Comparison of ENCODE assay signal across 28 cellular contexts in the genomic region with DNA sequence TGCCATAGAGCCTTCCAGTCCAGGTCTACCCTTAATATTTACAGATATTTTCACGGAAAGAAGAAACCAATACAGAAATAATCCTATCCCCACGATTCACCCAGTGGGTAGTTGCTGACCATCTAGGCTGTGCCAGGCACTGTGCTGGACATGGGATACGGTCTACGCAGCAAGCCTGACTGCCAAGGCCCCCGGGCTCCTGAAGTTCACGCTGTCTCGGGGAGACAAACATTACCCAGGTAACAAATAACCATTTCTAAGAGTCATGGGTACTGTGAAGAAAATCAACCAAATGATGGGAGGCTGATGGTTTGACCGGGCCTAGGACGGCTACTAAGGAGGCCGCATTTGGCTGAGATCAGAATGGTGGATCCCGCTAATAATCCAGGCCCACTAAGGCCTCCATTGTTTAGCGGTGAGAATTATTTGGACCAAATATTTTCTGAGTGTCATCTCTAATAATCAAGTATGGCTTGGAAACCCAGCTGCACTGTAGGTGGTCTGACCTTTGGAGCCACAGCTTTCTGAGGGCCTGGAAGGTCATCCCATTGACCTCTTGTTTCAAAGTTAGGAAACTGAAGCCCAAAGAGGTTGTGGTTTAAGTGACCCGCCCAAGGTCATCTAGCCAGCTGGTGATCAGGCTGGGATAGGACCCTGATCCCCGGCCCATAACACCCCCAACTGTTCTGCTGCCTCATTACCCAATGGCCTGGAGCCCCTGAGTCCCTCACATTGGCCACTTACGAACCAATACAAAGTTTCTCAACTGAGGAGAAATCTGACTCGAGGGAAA.
"Had no signal": no experiment of that assay in that cellular context is flagged by ENCODE, and none has a peak within 500 bp of the region (broad histone marks: within the 10 kb centered on the region; RNA-seq: fewer than 3 reads in every experiment).

No MANE protein-coding gene starts in this region.

- H3K36me3 ChIP-seq: brain microvascular endothelial cell, esophagus muscularis mucosa, heart right ventricle, left lung, lower lobe of right lung, pancreas, prostate gland, WERI-Rb-1 had no signal

- H3K27ac Mint-ChIP-seq: activated CD4-positive, alpha-beta memory T cell treated with anti-CD3 and anti-CD28 coated beads, Interleukin-2, amount 10 ng/mL, durations not matched to agents 7 days and 5 days; activated CD4-positive, alpha-beta T cell treated with anti-CD3 and anti-CD28 coated beads, Interleukin-2, amount 10 ng/mL, durations not matched to agents 7 days and 5 days; natural killer cell treated with Interleukin-12 subunit alpha and Interleukin-12 subunit beta and Interleukin-15 and Interleukin-18, amount 100 ng/mL, for 72 hours; T-helper 1 cell treated with Interleukin-12 subunit alpha and Interleukin-12 subunit beta and Interleukin-4 antibody, amounts not matched to agents 30 μg/mL and 1 μg/mL, for 36 hours had no signal

- H3K27ac ChIP-seq: brain microvascular endothelial cell, esophagus muscularis mucosa, foreskin keratinocyte, heart right ventricle, left lung, lower lobe of right lung, pancreas, prostate gland, WERI-Rb-1 had no signal

- H3K27me3 ChIP-seq: pancreas had no signal

- H3K9me3 ChIP-seq: esophagus muscularis mucosa, heart right ventricle, left lung, lower lobe of right lung, mucosa of descending colon, pancreas, prostate gland, SK-N-SH had no signal

- H3K4me3 Mint-ChIP-seq: activated CD4-positive, alpha-beta memory T cell treated with anti-CD3 and anti-CD28 coated beads, Interleukin-2, amount 10 ng/mL, durations not matched to agents 7 days and 5 days; activated CD4-positive, alpha-beta T cell treated with anti-CD3 and anti-CD28 coated beads, Interleukin-2, amount 10 ng/mL, durations not matched to agents 7 days and 5 days; natural killer cell treated with Interleukin-12 subunit alpha and Interleukin-12 subunit beta and Interleukin-15 and Interleukin-18, amount 100 ng/mL, for 72 hours; T-helper 1 cell treated with Interleukin-12 subunit alpha and Interleukin-12 subunit beta and Interleukin-4 antibody, amounts not matched to agents 30 μg/mL and 1 μg/mL, for 36 hours had no signal

- DNase-seq: activated CD4-positive, alpha-beta memory T cell treated with anti-CD3 and anti-CD28 coated beads, Interleukin-2, amount 10 ng/mL, durations not matched to agents 7 days and 5 days; activated CD4-positive, alpha-beta T cell treated with anti-CD3 and anti-CD28 coated beads for 1 hour; activated CD4-positive, alpha-beta T cell treated with anti-CD3 and anti-CD28 coated beads, Interleukin-2, amount 10 ng/mL, durations not matched to agents 7 days and 5 days; activated gamma-delta T cell; activated naive CD4-positive, alpha-beta T cell treated with anti-CD3 and anti-CD28 coated beads, Interleukin-2, amount 50 U/mL, for 16 hours; amniotic stem cell; brain microvascular endothelial cell; cortex of kidney; heart right ventricle; kidney glomerular epithelial cell; left lung; lower lobe of right lung; mesenchymal stem cell; pancreas; right cardiac atrium; SK-N-SH; stimulated activated CD4-positive, alpha-beta T cell treated with anti-CD3 and anti-CD28 coated beads, Interleukin-2, amount 100 ng/mL, for 48 hours; stimulated activated naive CD4-positive, alpha-beta T cell treated with Interleukin-2 at 50 U/mL for 16 hours; SW 1271; T-helper 9 cell; trophoblast cell; WERI-Rb-1 had no signal

- H3K4me2 ChIP-seq: SK-N-SH had no signal

- H3K4me3 ChIP-seq: esophagus muscularis mucosa, heart right ventricle, left lung, lower lobe of right lung, mucosa of descending colon, pancreas, prostate gland had no signal

- H3K36me3 Mint-ChIP-seq: natural killer cell treated with Interleukin-12 subunit alpha and Interleukin-12 subunit beta and Interleukin-15 and Interleukin-18, amount 100 ng/mL, for 72 hours had no signal

- H3K4me1 ChIP-seq: pancreas had no signal

- ATAC-seq: heart right ventricle; left lung; lower lobe of right lung; natural killer cell treated with Interleukin-12 subunit alpha and Interleukin-12 subunit beta and Interleukin-15 and Interleukin-18, amount 100 ng/mL, for 72 hours; pancreas; right cardiac atrium had no signal

- H3K9me3 Mint-ChIP-seq: activated CD4-positive, alpha-beta memory T cell treated with anti-CD3 and anti-CD28 coated beads, Interleukin-2, amount 10 ng/mL, durations not matched to agents 7 days and 5 days; activated CD4-positive, alpha-beta T cell treated with anti-CD3 and anti-CD28 coated beads, Interleukin-2, amount 10 ng/mL, durations not matched to agents 7 days and 5 days; natural killer cell treated with Interleukin-12 subunit alpha and Interleukin-12 subunit beta and Interleukin-15 and Interleukin-18, amount 100 ng/mL, for 72 hours; T-helper 1 cell treated with Interleukin-12 subunit alpha and Interleukin-12 subunit beta and Interleukin-4 antibody, amounts not matched to agents 30 μg/mL and 1 μg/mL, for 36 hours had no signal
